Comparison of ENCODE assay signal across 8 cellular contexts in the genomic region with DNA sequence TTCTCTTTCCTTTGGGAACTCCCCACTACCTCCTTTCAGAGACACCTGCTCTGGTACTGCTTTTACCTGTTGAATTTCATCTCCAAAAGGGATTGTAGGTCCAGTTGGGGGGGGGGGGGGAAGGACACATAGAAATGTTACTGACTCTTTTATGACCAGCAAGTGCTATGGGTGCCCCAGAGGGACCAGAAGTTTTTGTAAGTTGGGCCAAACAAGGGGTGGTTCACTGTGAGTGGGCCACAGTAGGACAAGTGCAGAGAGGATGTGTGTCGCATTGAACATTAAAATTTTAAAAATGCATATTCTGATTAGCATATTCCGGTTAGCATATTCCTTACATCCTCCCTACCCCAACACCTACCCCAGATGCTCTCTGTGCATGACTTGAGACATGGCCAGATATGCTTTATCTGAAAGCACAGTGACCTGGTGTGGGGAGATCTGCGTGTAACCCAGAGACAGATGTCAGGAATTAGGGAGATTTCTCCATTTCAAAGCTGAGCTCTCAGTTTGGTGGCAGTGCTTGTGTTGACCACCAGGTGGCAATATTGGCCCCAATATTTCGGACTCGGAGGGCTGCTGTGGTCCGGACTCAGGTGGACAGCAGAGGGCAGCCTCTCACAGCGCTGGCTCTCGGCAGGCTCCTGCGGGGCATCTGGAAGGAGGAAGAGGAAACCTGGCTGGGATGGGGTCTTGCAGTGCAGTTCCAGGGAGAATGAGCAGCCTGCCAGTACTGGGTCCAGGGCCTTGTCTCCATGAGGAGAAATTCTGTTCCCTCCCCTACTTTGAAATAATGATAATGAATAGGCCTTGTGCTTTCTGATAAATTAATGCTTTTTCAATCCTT. TPM values are rescaled to one million over a fixed set of nuclear protein-coding genes. Genes with fewer than 3 reads are reported as not detected.
DNase-seq lines count a peak whose midpoint lies in the region; ATAC-seq, FAIRE-seq and TF ChIP-seq lines count a peak whose summit lies in the region.

No MANE protein-coding gene starts in this region.

- TF ChIP-seq CTCF in pancreas (IDR thresholded peaks at IDR 0.05) (peak; percentile 99 to 100 (median 99)), tibial nerve (IDR thresholded peaks at IDR 0.05) (peak; percentile 99 to 100 (median 100))

- peak; percentile 9 to 59 for TF ChIP-seq EP300 in tibial nerve (IDR thresholded peaks at IDR 0.05)

- H3K9me3 ChIP-seq in pancreas (no peaks in the 10 kb centered on the region), tibial nerve (no peaks in the 10 kb centered on the region)

- H3K4me1 Mint-ChIP-seq in activated naive CD4-positive, alpha-beta T cell treated with anti-CD3 and anti-CD28 coated beads, Interleukin-2, amount 50 U/mL, for 24 hours, result peaks cover 48% of the 10 kb centered on the region

- peak overlapping the region; percentile 50 for H3K4me3 Mint-ChIP-seq in activated naive CD4-positive, alpha-beta T cell treated with anti-CD3 and anti-CD28 coated beads, Interleukin-2, amount 50 U/mL, for 24 hours

- H3K4me3 ChIP-seq in pancreas (no peak overlapping the region), tibial nerve (no peak overlapping the region)

- peak overlapping the region; percentile 73 for H3K27ac Mint-ChIP-seq in activated naive CD4-positive, alpha-beta T cell treated with anti-CD3 and anti-CD28 coated beads, Interleukin-2, amount 50 U/mL, for 24 hours

- H3K4me1 ChIP-seq in pancreas, result peaks cover 0 to 12% (median 4%) of the 10 kb centered on the region in 3 donors
- H3K4me1 ChIP-seq in tibial nerve, result peaks cover 0 to 8% (median 3%) of the 10 kb centered on the region in 4 donors

- no peak for FAIRE-seq in pancreas (lab: Jason Lieb, UNC)

- H3K27ac ChIP-seq in pancreas (no peak overlapping the region), tibial nerve (no peak overlapping the region)

- intact Hi-C loops in pancreas (cut with DNase I), result loop anchor here in 2 of 3 donors (2.0 to 10.0 kb wide), 2 partner anchors 64 to 68 kb away; partner anchors contain the start of gene SLC7A8 (in 1 of the 2)

- DNase-seq in GDM1 (lab: John Stamatoyannopoulos, UW), result peak; percentile 79
- DNase-seq in NCI-H1417 treated with DMSO at 0.1 percent for 48 hours (lab: John Stamatoyannopoulos, UW), result peak; percentile 57
- peak; percentile 47 for DNase-seq in SKM-1 treated with dmso at 0.1 percent for 144 hours (lab: John Stamatoyannopoulos, UW; ENCODE audit: unreplicated experiment)
- peak; percentile 61 for DNase-seq in glomerular endothelial cell (ENCODE audit: extremely low read depth, low read depth, low spot score)
- DNase-seq in pancreas, result peak; percentile 82 to 96 (median 90)
- peak; percentile 81 to 90 for DNase-seq in tibial nerve (ENCODE audit: low spot score in 2 of 2)

- peak; percentile 71 for ATAC-seq in HG02588 (IDR thresholded peaks at IDR 0.05; ENCODE audit: unreplicated experiment)
- peak; percentile 89 to 97 (median 92) for ATAC-seq in pancreas

- 20% methylated on average over 9 of the region's 9 CpGs for WGBS in pancreas, 2 donors
- WGBS in tibial nerve, 2 donors, result 15 to 19% methylated on average over 9 of the region's 9 CpGs

- H3K27me3 ChIP-seq in pancreas (no peaks in the 10 kb centered on the region), tibial nerve (peaks cover 0 to 4% of the 10 kb centered on the region in 2 donors)

- no peak for TF ChIP-seq POLR2A in tibial nerve (IDR thresholded peaks at IDR 0.05)

- no peaks in the 10 kb centered on the region for H3K27me3 Mint-ChIP-seq in activated naive CD4-positive, alpha-beta T cell treated with anti-CD3 and anti-CD28 coated beads, Interleukin-2, amount 50 U/mL, for 24 hours

- H3K36me3 Mint-ChIP-seq in activated naive CD4-positive, alpha-beta T cell treated with anti-CD3 and anti-CD28 coated beads, Interleukin-2, amount 50 U/mL, for 24 hours, result no peaks in the 10 kb centered on the region

- no peaks in the 10 kb centered on the region for H3K9me3 Mint-ChIP-seq in activated naive CD4-positive, alpha-beta T cell treated with anti-CD3 and anti-CD28 coated beads, Interleukin-2, amount 50 U/mL, for 24 hours

- H3K36me3 ChIP-seq in pancreas (no peaks in the 10 kb centered on the region), tibial nerve (no peaks in the 10 kb centered on the region)

RNA-seq across cellular contexts. Expression of gene CEBPE, which starts 1.6 kb away (rescaled TPM):
- not detected in 2 replicates for total RNA-seq in glomerular endothelial cell
- total RNA-seq in pancreas, result not detected
- not detected for polyA plus RNA-seq in pancreas
- not detected for total RNA-seq in tibial nerve

RNA-seq across cellular contexts. Expression of gene CIROP, which starts 15.8 kb away (rescaled TPM):
- total RNA-seq in glomerular endothelial cell, result not detected in 2 replicates
- total RNA-seq in pancreas, result not detected
- not detected for polyA plus RNA-seq in pancreas
- total RNA-seq in tibial nerve, result not detected

RNA-seq across cellular contexts. Expression of gene C14orf119, which starts 25.3 kb away (rescaled TPM):
- total RNA-seq in glomerular endothelial cell (41.0 and 73.7 TPM in 2 replicates), pancreas (10 to 100 TPM in 4 of 6 donors, 1 to 10 TPM in 2; 7.5 to 22.7 (median 13.6) TPM), tibial nerve (10 to 100 TPM; 15.5 to 35.1 (median 21.7) TPM)
- polyA plus RNA-seq in pancreas, result 10 to 100 TPM; 10.4 to 20.8 TPM

RNA-seq across cellular contexts. Expression of gene ACIN1, which starts 25.7 kb away (rescaled TPM):
- total RNA-seq in glomerular endothelial cell, result 91.2 and 142 TPM in 2 replicates
- 100 to 1,000 TPM in 1 of 6 donors, 10 to 100 TPM in 5; 43.1 to 106 (median 55.9) TPM for total RNA-seq in pancreas
- polyA plus RNA-seq in pancreas, result 100 to 1,000 TPM; 134 to 152 TPM
- 100 to 1,000 TPM in 3 of 4 donors, 10 to 100 TPM in 1; 96.5 to 143 (median 108) TPM for total RNA-seq in tibial nerve
